ENCODE assay signal across 14 cellular contexts in the genomic region with DNA sequence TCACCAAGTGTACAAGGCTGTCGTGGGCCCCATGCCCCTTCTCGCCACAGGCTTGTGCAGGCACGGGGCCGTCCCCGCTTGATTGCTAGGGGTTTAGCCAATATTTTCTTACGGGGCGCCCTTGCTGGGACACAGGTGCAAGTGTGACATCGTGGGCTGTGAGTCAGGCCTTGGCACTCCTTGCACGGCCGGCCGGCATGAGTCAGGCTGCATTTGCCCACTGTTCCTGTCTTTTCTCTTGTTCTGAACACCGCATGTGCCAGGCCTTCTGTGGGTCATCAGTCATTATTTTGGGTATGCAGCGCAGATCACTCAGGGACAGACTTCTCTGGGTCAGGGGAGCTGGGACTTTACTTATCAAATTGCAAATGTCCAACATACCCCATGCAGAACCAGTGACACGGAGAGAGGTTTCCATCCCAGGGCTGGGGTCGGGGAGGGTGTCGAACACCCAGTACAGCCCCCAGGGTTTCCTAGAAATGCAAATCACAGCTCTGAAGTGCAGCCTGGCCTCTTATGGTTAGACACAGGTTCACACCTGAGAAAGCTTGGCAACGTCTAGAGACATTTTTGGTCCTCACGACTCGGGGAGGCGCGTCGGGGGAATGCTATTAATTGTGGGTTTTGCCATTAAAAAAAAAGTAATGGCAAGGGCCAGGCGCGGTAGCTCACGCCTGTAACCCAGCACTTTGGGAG. TPM values are rescaled to one million over a fixed set of nuclear protein-coding genes. Genes with fewer than 3 reads are reported as not detected.
DNase-seq lines count a peak whose midpoint lies in the region; ATAC-seq, FAIRE-seq and TF ChIP-seq lines count a peak whose summit lies in the region.
"Had no signal": no experiment of that assay in that cellular context is flagged by ENCODE, and none has a peak within 500 bp of the region (broad histone marks: within the 10 kb centered on the region; RNA-seq: fewer than 3 reads in every experiment).

No MANE protein-coding gene starts in this region.

- H3K4me3 ChIP-seq in Panc1 (ENCODE audit: low read depth in 2 of 2, low read length in 2 of 2) (no peak overlapping the region), epithelial cell of proximal tubule (ENCODE audit: low read depth, low read length) (no peak overlapping the region), skeletal muscle cell (ENCODE audit: low read depth, low read length) (no peak overlapping the region)
- H3K4me3 ChIP-seq: heart left ventricle, lower lobe of right lung had no signal

- no peak overlapping the region for H3K27ac ChIP-seq in Panc1 (ENCODE audit: low read length)
- H3K27ac ChIP-seq: heart left ventricle, lower lobe of right lung had no signal

- H3K4me1 ChIP-seq in Panc1 (ENCODE audit: control insufficient read depth, insufficient read depth, low read length): peaks cover 6% of the 10 kb centered on the region; the same call in 1 of the 2 replicates
- H3K4me1 ChIP-seq: lower lobe of right lung had no signal

- H3K36me3 ChIP-seq in Panc1 (ENCODE audit: control insufficient read depth, insufficient read depth, low read length): no peaks in the 10 kb centered on the region
- H3K36me3 ChIP-seq: heart left ventricle, lower lobe of right lung had no signal

- ATAC-seq in Panc1 (peak; percentile 74), GM19324 (IDR thresholded peaks at IDR 0.05; ENCODE audit: low FRiP score, unreplicated experiment) (no peak)
- ATAC-seq: heart left ventricle, lower lobe of right lung had no signal

- TF ChIP-seq CTCF in Panc1 (IDR thresholded peaks at IDR 0.05) (no peak), epithelial cell of proximal tubule (conservative IDR thresholded peaks at IDR 0.05; ENCODE audit: low read depth, low read length) (no peak)

- no peaks in the 10 kb centered on the region for H3K27me3 ChIP-seq in Panc1 (ENCODE audit: control insufficient read depth, insufficient read depth, low read length)
- H3K27me3 ChIP-seq: heart left ventricle had no signal

- no TSS peak for BruUV-seq in Panc1 (replicated peaks; lab: Mats Ljungman, UMichigan)

- intact Hi-C loops in Panc1 (cut with micrococcal nuclease; ENCODE audit: unreplicated experiment): no loop called here

- POLR2A ChIA-PET in Panc1 (lab: Charles Lee): interaction anchor here (0.5 kb wide), 1 partner anchor 27 kb away, joined by 5 read pairs; no protein-coding TSS in a partner anchor

- no peaks in the 10 kb centered on the region for H3K9me3 ChIP-seq in Panc1 (ENCODE audit: control insufficient read depth, insufficient read depth, low read depth, low read length)
- H3K9me3 ChIP-seq: lower lobe of right lung had no signal

- TF ChIP-seq POLR2A in GM12892 (IDR thresholded peaks at IDR 0.05; ENCODE audit: low read depth, low read length): no peak

- peak; percentile 24 for FAIRE-seq in GM12892 (lab: Jason Lieb, UNC)

- DNase-seq in GM12892 (ENCODE audit: insufficient read length) (no peak), Panc1 (ENCODE audit: low read depth, low spot score) (no peak), epithelial cell of proximal tubule (ENCODE audit: low read depth) (peak; percentile 23), skeletal muscle cell (ENCODE audit: low read depth) (peak; percentile 31), SIG-M5 treated with dmso at 0.1 percent for 504 hours (lab: John Stamatoyannopoulos, UW; ENCODE audit: unreplicated experiment) (no peak), T-helper 9 cell (no peak), NCI-H2171 (lab: John Stamatoyannopoulos, UW) (no peak)
- DNase-seq: activated naive CD8-positive, alpha-beta T cell treated with anti-CD3 and anti-CD28 coated beads, Interleukin-2, amount 10 ng/mL, durations not matched to agents 7 days and 5 days; heart left ventricle; lower lobe of right lung; NCI-H1417 treated with DMSO at 0.1 percent for 48 hours; stimulated activated CD4-positive, alpha-beta T cell treated with anti-CD3 and anti-CD28 coated beads, Interleukin-4, amount 100 ng/mL, for 4 hours; substantia nigra had no signal

- CTCF ChIA-PET in Panc1 (lab: Charles Lee): interaction anchor here (0.6 kb wide), 1 partner anchor 54 kb away, joined by 4 read pairs; no protein-coding TSS in a partner anchor

- in situ Hi-C loops in Panc1 (cut with HindIII; ENCODE audit: low pct_unique_long_range_greater_than_20kb, low sequenced_read_pairs): no loop called here

RNA-seq across cellular contexts. Expression of a gene that starts 22.5 kb away (rescaled TPM):
- polyA plus RNA-seq in GM12892 (2012; ENCODE audit: missing spikeins): 1.7 TPM
- total RNA-seq in Panc1 (2021; ENCODE audit: unreplicated experiment): 3.5 TPM
- polyA plus RNA-seq in Panc1 (2012; ENCODE audit: insufficient read length): 8.4 TPM
- total RNA-seq in epithelial cell of proximal tubule: 1.3 and 1.9 TPM in 2 replicates

Comparison
In these comparisons a context has a peak if more than half of its experiments do, and no peak if none do; other contexts are left out.
1. DNase-seq: peak in epithelial cell of proximal tubule (single experiment) and skeletal muscle cell (single experiment); none in GM12892 (single experiment), Panc1 (single experiment), SIG-M5 treated with dmso at 0.1 percent for 504 hours (single experiment), T-helper 9 cell (single experiment) and NCI-H2171 (single experiment).